ENCODE assay signal across 8 cellular contexts in the genomic region with DNA sequence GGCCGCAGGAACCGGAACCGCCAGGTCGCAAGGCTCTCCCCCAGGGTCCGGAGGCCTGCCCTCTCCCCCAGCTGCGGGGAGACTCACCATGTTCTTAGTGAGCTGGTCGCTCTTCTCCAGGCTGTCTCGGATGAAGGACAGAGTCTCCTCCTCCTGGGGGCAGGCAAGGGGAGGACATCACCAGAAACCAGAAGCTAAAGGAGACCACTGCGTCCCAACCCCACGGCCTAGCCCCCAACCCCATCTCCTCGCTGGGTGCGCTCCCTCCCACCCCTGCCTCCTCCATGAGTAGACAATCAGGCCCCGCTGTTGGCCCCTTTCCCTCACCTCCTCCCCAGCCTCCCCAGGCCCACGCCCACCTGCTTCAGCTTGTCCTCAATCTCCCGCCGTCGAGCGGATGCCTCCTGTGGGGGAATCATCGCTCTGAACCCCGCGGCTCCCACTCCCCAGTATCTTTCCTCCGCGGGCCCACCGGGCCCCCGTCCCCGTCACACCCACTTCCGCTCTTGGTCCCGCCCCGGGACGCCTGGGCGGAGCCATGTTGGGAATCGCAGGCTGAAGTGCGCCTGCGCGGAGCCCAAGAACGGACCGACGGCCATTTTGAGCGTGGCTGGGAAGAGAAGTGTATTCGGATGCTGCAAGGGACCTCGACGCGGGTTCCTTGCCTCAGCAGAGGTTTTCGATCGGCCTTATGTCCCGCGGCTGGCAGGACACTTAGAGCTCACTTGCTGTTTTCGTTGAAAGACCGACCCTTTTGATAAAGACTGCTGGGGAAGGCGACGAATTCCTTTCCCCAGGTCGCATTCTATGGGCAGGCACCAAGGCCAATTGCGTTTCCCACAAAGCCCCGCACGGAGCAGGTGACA. TPM values are rescaled to one million over a fixed set of nuclear protein-coding genes. Genes with fewer than 3 reads are reported as not detected.
DNase-seq lines count a peak whose midpoint lies in the region; ATAC-seq, FAIRE-seq and TF ChIP-seq lines count a peak whose summit lies in the region.

A gene with protein sequence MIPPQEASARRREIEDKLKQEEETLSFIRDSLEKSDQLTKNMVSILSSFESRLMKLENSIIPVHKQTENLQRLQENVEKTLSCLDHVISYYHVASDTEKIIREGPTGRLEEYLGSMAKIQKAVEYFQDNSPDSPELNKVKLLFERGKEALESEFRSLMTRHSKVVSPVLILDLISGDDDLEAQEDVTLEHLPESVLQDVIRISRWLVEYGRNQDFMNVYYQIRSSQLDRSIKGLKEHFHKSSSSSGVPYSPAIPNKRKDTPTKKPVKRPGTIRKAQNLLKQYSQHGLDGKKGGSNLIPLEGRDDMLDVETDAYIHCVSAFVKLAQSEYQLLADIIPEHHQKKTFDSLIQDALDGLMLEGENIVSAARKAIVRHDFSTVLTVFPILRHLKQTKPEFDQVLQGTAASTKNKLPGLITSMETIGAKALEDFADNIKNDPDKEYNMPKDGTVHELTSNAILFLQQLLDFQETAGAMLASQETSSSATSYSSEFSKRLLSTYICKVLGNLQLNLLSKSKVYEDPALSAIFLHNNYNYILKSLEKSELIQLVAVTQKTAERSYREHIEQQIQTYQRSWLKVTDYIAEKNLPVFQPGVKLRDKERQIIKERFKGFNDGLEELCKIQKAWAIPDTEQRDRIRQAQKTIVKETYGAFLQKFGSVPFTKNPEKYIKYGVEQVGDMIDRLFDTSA (minus strand): TSS at position 514 of the 866 bp plus-strand sequence. CDS start 95 bp downstream, at position 419.

- H3K27ac ChIP-seq in A549, result peak within 1 kb of the TSS; percentile 84 to 87
- peak within 1 kb of the TSS; percentile 64 for H3K27ac ChIP-seq in layer of hippocampus (ENCODE audit: low read depth, low read length)

- no peak for TF ChIP-seq EP300 in A549 (IDR thresholded peaks at IDR 0.05)

- H3K27ac Mint-ChIP-seq in chondrocyte (ENCODE audit: unreplicated experiment), result peak within 1 kb of the TSS; percentile 97

- FAIRE-seq in A549 (lab: Jason Lieb, UNC), result no peak

- H3K9me3 ChIP-seq in A549, result no peaks in the 10 kb centered on the region

- DNase-seq in A549 (ENCODE audit: low read depth in 1 of 2, low spot score in 1 of 2) (peak; percentile 95), NCI-H510A (lab: John Stamatoyannopoulos, UW) (peak; percentile 77), chondrocyte (ENCODE audit: low spot score) (peak; percentile 95)
- DNase-seq in activated CD4-positive, alpha-beta T cell treated with anti-CD3 and anti-CD28 coated beads for 24 hours (ENCODE audit: low read depth in 2 of 2), result peak; percentile 86
- DNase-seq in stimulated activated CD4-positive, alpha-beta T cell treated with anti-CD3 and anti-CD28 coated beads, Interleukin-1b, Interleukin-23, amount 100 ng/mL, for 24 hours (ENCODE audit: low read depth in 4 of 4, low spot score in 1 of 4), result peak; percentile 80 to 88 (median 84)

- H3K4me1 Mint-ChIP-seq in chondrocyte (ENCODE audit: low read depth), result peaks cover 8% of the 10 kb centered on the region

- POLR2A ChIA-PET in A549 (lab: Yijun Ruan, JAX), result interaction anchor here (0.6 to 1.3 kb wide), 7 partner anchors 12 to 248 kb away, joined by 3 to 5 read pairs (median 4); a partner anchor contains a TSS

- 6% methylated on average over 48 of the region's 55 CpGs for WGBS in A549 (ENCODE audit: missing lambda C conversion rate)

- H3K9me3 Mint-ChIP-seq in chondrocyte (ENCODE audit: low read depth), result no peaks in the 10 kb centered on the region

- H3K4me3 ChIP-seq in A549, result peak within 1 kb of the TSS; percentile 69

- peak within 1 kb of the TSS; percentile 96 for H3K4me3 Mint-ChIP-seq in chondrocyte (ENCODE audit: unreplicated experiment)

- no peaks in the 10 kb centered on the region for H3K27me3 Mint-ChIP-seq in chondrocyte (ENCODE audit: low read depth)

- TF ChIP-seq POLR2A in A549 (IDR thresholded peaks at IDR 0.05; ENCODE audit: low read length), result peak; percentile 85

- H3K4me2 ChIP-seq in A549, result peak within 1 kb of the TSS; percentile 82

- H3K27me3 ChIP-seq in layer of hippocampus (ENCODE audit: control insufficient read depth, insufficient read depth, low read length), result no peaks in the 10 kb centered on the region

- TF ChIP-seq RAD21 in A549 (conservative IDR thresholded peaks at IDR 0.05 in 1 of 2, IDR thresholded peaks at IDR 0.05 in 1 of 2), result no peak

- peaks cover 11% of the 10 kb centered on the region for H3K4me1 ChIP-seq in A549

- CTCF ChIA-PET in A549 (lab: Yijun Ruan, JAX), result interaction anchor here (0.7 to 38.7 kb wide), 19 partner anchors 8 to 305 kb away, joined by 3 to 755 read pairs (median 5); a partner anchor contains a TSS

- ATAC-seq in A549, result peak; percentile 93 to 96
- ATAC-seq in GM18868 (IDR thresholded peaks at IDR 0.05; ENCODE audit: unreplicated experiment), result peak; percentile 71
- peak; percentile 66 for ATAC-seq in HG03378 (IDR thresholded peaks at IDR 0.05; ENCODE audit: unreplicated experiment)

- H3K36me3 Mint-ChIP-seq in chondrocyte (ENCODE audit: low read depth), result peaks cover 11% of the 10 kb centered on the region

- TF ChIP-seq CTCF in A549 (IDR thresholded peaks at IDR 0.05) (no peak), chondrocyte (IDR thresholded peaks at IDR 0.05) (peak; percentile 62)

TF ChIP-seq in A549, 52 proteins besides CTCF, POLR2A, EP300 and RAD21:
- TF ChIP-seq PHF8 (IDR thresholded peaks at IDR 0.05; ENCODE audit: borderline replicate concordance, low read depth), result peak; percentile 83
- no peak for TF ChIP-seq NR3C1 (IDR thresholded peaks at IDR 0.05)
- 0 out of 2 replicates have a peak, but pooled peaks have one; percentile 36 for TF ChIP-seq TFCP2L1 (CRISPR knock-in tag; IDR thresholded peaks at IDR 0.05)
- TF ChIP-seq, protein P1, sequence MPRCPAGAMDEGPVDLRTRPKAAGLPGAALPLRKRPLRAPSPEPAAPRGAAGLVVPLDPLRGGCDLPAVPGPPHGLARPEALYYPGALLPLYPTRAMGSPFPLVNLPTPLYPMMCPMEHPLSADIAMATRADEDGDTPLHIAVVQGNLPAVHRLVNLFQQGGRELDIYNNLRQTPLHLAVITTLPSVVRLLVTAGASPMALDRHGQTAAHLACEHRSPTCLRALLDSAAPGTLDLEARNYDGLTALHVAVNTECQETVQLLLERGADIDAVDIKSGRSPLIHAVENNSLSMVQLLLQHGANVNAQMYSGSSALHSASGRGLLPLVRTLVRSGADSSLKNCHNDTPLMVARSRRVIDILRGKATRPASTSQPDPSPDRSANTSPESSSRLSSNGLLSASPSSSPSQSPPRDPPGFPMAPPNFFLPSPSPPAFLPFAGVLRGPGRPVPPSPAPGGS (IDR thresholded peaks at IDR 0.05), result peak; percentile 71; the same call in 2 of the 3 replicates
- no peak; a peak in 1 of 4 replicates for TF ChIP-seq CEBPB (IDR thresholded peaks at IDR 0.05)
- no peak for TF ChIP-seq RFX5 (IDR thresholded peaks at IDR 0.05)
- TF ChIP-seq ZFP36 (IDR thresholded peaks at IDR 0.05; ENCODE audit: borderline replicate concordance, partially characterized antibody), result peak; percentile 1
- TF ChIP-seq CBX2 (IDR thresholded peaks at IDR 0.05; ENCODE audit: borderline replicate concordance, low read depth), result no peak
- TF ChIP-seq, protein P2, sequence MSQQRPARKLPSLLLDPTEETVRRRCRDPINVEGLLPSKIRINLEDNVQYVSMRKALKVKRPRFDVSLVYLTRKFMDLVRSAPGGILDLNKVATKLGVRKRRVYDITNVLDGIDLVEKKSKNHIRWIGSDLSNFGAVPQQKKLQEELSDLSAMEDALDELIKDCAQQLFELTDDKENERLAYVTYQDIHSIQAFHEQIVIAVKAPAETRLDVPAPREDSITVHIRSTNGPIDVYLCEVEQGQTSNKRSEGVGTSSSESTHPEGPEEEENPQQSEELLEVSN (IDR thresholded peaks at IDR 0.05; ENCODE audit: borderline replicate concordance, low read depth), result peak; percentile 88
- no peak for TF ChIP-seq FOSB (CRISPR knock-in tag; IDR thresholded peaks at IDR 0.05)
- peak; percentile 79 for TF ChIP-seq HOXB13 (CRISPR knock-in tag; IDR thresholded peaks at IDR 0.05; ENCODE audit: low read depth)
- TF ChIP-seq HEYL (CRISPR knock-in tag; IDR thresholded peaks at IDR 0.05), result no peak
- TF ChIP-seq, protein P3, sequence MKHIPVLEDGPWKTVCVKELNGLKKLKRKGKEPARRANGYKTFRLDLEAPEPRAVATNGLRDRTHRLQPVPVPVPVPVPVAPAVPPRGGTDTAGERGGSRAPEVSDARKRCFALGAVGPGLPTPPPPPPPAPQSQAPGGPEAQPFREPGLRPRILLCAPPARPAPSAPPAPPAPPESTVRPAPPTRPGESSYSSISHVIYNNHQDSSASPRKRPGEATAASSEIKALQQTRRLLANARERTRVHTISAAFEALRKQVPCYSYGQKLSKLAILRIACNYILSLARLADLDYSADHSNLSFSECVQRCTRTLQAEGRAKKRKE (CRISPR knock-in tag; IDR thresholded peaks at IDR 0.05; ENCODE audit: low read depth), result no peak
- TF ChIP-seq, protein P4, sequence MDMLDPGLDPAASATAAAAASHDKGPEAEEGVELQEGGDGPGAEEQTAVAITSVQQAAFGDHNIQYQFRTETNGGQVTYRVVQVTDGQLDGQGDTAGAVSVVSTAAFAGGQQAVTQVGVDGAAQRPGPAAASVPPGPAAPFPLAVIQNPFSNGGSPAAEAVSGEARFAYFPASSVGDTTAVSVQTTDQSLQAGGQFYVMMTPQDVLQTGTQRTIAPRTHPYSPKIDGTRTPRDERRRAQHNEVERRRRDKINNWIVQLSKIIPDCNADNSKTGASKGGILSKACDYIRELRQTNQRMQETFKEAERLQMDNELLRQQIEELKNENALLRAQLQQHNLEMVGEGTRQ (IDR thresholded peaks at IDR 0.05), result no peak
- TF ChIP-seq, protein P5, sequence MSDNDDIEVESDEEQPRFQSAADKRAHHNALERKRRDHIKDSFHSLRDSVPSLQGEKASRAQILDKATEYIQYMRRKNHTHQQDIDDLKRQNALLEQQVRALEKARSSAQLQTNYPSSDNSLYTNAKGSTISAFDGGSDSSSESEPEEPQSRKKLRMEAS (IDR thresholded peaks at IDR 0.05), result peak; percentile 91
- TF ChIP-seq HOXB5 (CRISPR knock-in tag; IDR thresholded peaks at IDR 0.05), result no peak
- peak; percentile 67 to 87; a peak in 4 of 5 replicates for TF ChIP-seq JUN (IDR thresholded peaks at IDR 0.05)

RNA-seq across cellular contexts. Expression of the gene that starts here (rescaled TPM):
- polyA plus RNA-seq in A549 (2011; rRNA removed), result 64.5 and 76.4 TPM in 2 replicates
- 50.7 and 57.0 TPM in 2 replicates for polyA plus RNA-seq in A549 (2012; cell fraction: cytosol; rRNA removed)
- polyA plus RNA-seq in A549 (2012; cell fraction: nucleus; rRNA removed), result 127 and 139 TPM in 2 replicates
- polyA plus RNA-seq in A549 (2017; fragmentation: RNase III; extraction: RNeasy Plus Mini Kit Qiagen cat#74134 plus additional on column Dnase treatment), result 63.0 to 72.3 TPM (median 71.0 TPM) in 3 replicates
- 135 and 140 TPM in 2 replicates for polyA minus RNA-seq in A549 (2011; rRNA and poly(A)+ RNA removed)
- 129 to 180 TPM (median 131 TPM) in 3 replicates for total RNA-seq in chondrocyte

Comparison
In these comparisons a context has a peak if more than half of its experiments do, and no peak if none do; other contexts are left out.
1. Peak in every context shown above with its lines: DNase-seq, ATAC-seq, H3K4me3 ChIP-seq and H3K27ac ChIP-seq.